Comparison of ENCODE assay signal across 26 cellular contexts in the genomic region with DNA sequence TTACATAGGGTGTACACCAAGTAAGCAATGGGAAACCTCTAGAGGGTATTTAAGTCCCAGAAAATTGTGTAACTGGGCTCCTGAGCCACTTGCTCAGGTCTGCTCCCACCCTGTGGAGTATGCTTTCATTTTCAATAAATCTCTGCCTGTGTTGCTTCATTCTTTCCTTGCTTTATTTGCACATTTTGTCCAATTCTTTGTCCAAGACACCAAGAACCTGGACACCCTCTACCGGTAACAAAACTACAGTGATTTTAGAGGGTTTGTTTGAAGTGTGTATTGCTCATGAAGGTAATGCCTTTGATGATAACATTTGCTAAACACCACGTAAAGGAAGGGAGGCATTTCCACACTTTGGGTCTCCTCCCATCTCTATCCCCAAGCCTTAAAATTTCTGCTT. TPM values are rescaled to one million over a fixed set of nuclear protein-coding genes. Genes with fewer than 3 reads are reported as not detected.
"Had no signal": no experiment of that assay in that cellular context is flagged by ENCODE, and none has a peak within 500 bp of the region (broad histone marks: within the 10 kb centered on the region; RNA-seq: fewer than 3 reads in every experiment).

No MANE protein-coding gene starts in this region.

- H3K4me3 ChIP-seq: left lung, ovary, prostate gland, thoracic aorta, upper lobe of left lung had no signal

- H3K4me3 Mint-ChIP-seq: activated B cell treated with CpG ODN at 0.5 μM for 24 hours; activated CD4-positive, alpha-beta T cell treated with anti-CD3 and anti-CD28 coated beads for 36 hours; activated naive CD8-positive, alpha-beta T cell treated with anti-CD3 and anti-CD28 coated beads for 36 hours; activated T-cell treated with anti-CD3 and anti-CD28 coated beads, Interleukin-2, amount 50 U/mL, for 24 hours; immature natural killer cell; mesothelial cell of epicardium; natural killer cell treated with Interleukin-12 subunit alpha and Interleukin-12 subunit beta and Interleukin-15 and Interleukin-18, amount 100 ng/mL, for 72 hours had no signal

- H3K27ac Mint-ChIP-seq: activated B cell treated with CpG ODN at 0.5 μM for 24 hours; activated CD4-positive, alpha-beta T cell treated with anti-CD3 and anti-CD28 coated beads for 36 hours; activated naive CD8-positive, alpha-beta T cell treated with anti-CD3 and anti-CD28 coated beads for 36 hours; activated T-cell treated with anti-CD3 and anti-CD28 coated beads, Interleukin-2, amount 50 U/mL, for 24 hours; activated T-helper 2 cell treated with anti-CD3 and anti-CD28 coated beads, Interferon-gamma antibody, Interleukin-2, Interleukin-4, amounts not matched to agents 10 μg/mL and 5 μg/mL and 100 μg/mL, durations not matched to agents 14 hours and 24 hours and 36 hours; immature natural killer cell; mesothelial cell of epicardium; natural killer cell treated with Interleukin-12 subunit alpha and Interleukin-12 subunit beta and Interleukin-15 and Interleukin-18, amount 100 ng/mL, for 72 hours had no signal

- H3K9me3 Mint-ChIP-seq: activated B cell treated with CpG ODN at 0.5 μM for 24 hours; activated naive CD8-positive, alpha-beta T cell treated with anti-CD3 and anti-CD28 coated beads for 36 hours; activated T-cell treated with anti-CD3 and anti-CD28 coated beads, Interleukin-2, amount 50 U/mL, for 24 hours; activated T-helper 2 cell treated with anti-CD3 and anti-CD28 coated beads, Interferon-gamma antibody, Interleukin-2, Interleukin-4, amounts not matched to agents 10 μg/mL and 5 μg/mL and 100 μg/mL, durations not matched to agents 14 hours and 24 hours and 36 hours; immature natural killer cell; mesothelial cell of epicardium; natural killer cell treated with Interleukin-12 subunit alpha and Interleukin-12 subunit beta and Interleukin-15 and Interleukin-18, amount 100 ng/mL, for 72 hours had no signal

- H3K27ac ChIP-seq: foreskin keratinocyte, left lung, ovary, prostate gland, thoracic aorta, upper lobe of left lung had no signal

- H3K9me3 ChIP-seq: left lung, prostate gland, thoracic aorta, upper lobe of left lung had no signal

- H3K27me3 ChIP-seq: foreskin keratinocyte, left lung, ovary, upper lobe of left lung had no signal

- H3K36me3 Mint-ChIP-seq: mesothelial cell of epicardium had no signal

- ATAC-seq: activated CD4-positive, alpha-beta T cell treated with anti-CD3 and anti-CD28 coated beads for 36 hours; foreskin keratinocyte; left lung had no signal

- H3K4me1 ChIP-seq: foreskin keratinocyte, left lung, prostate gland, upper lobe of left lung had no signal

- H3K27me3 Mint-ChIP-seq: activated B cell treated with CpG ODN at 0.5 μM for 24 hours; activated CD4-positive, alpha-beta T cell treated with anti-CD3 and anti-CD28 coated beads for 36 hours; activated naive CD8-positive, alpha-beta T cell treated with anti-CD3 and anti-CD28 coated beads for 36 hours; activated T-cell treated with anti-CD3 and anti-CD28 coated beads, Interleukin-2, amount 50 U/mL, for 24 hours; natural killer cell treated with Interleukin-12 subunit alpha and Interleukin-12 subunit beta and Interleukin-15 and Interleukin-18, amount 100 ng/mL, for 72 hours had no signal

- H3K36me3 ChIP-seq: left lung, ovary, prostate gland, thoracic aorta, upper lobe of left lung had no signal

- DNase-seq: activated B cell treated with CpG ODN at 0.5 μM for 24 hours; activated CD4-positive, alpha-beta T cell treated with anti-CD3 and anti-CD28 coated beads for 36 hours; activated CD4-positive, alpha-beta T cell treated with anti-CD3 and anti-CD28 coated beads, Interleukin-2, amount 50 U/mL, for 4 hours; activated CD8-positive, alpha-beta memory T cell treated with anti-CD3 and anti-CD28 coated beads for 24 hours; activated CD8-positive, alpha-beta memory T cell treated with anti-CD3 and anti-CD28 coated beads, Interleukin-2, amount 50 U/mL, for 4 hours; activated naive CD4-positive, alpha-beta T cell treated with Interleukin-2 at 50 U/mL for 16 hours; activated naive CD8-positive, alpha-beta T cell treated with anti-CD3 and anti-CD28 coated beads for 36 hours; activated T-cell treated with anti-CD3 and anti-CD28 coated beads, Interleukin-2, amount 50 U/mL, for 24 hours; central memory CD4-positive, alpha-beta T cell; dermis blood vessel endothelial cell; effector CD8-positive, alpha-beta T cell; foreskin keratinocyte; left lung; ovary; stimulated activated CD4-positive, alpha-beta T cell treated with anti-CD3 and anti-CD28 coated beads, Interleukin-4, amount 100 ng/mL, for 24 hours; stimulated activated naive CD4-positive, alpha-beta T cell treated with Interleukin-2 at 50 U/mL for 16 hours; T1000; upper lobe of left lung had no signal

RNA-seq across cellular contexts. Expression of a gene that starts 46.2 kb away (rescaled TPM):
- total RNA-seq: astrocyte, lung microvascular endothelial cell, thoracic aorta had no signal
